ENCODE assay signal across 2 cellular contexts in genomic region chr7:101867265-101867664, GRCh38.
TF ChIP-seq lines count a peak whose summit lies in the region.

No MANE protein-coding gene starts in this region.

TF ChIP-seq in IMR-90, 13 proteins besides CTCF, POLR2A, EP300 and RAD21 (continued from another document):
- no peak for TF ChIP-seq USF2 (IDR thresholded peaks at IDR 0.05; ENCODE audit: low read depth, low read length)
- TF ChIP-seq CEBPB (IDR thresholded peaks at IDR 0.05; ENCODE audit: low read depth, low read length): no peak
- no peak for TF ChIP-seq RCOR1 (IDR thresholded peaks at IDR 0.05; ENCODE audit: insufficient replicate concordance, low read length)
- no peak for TF ChIP-seq MXI1 (IDR thresholded peaks at IDR 0.05; ENCODE audit: borderline replicate concordance, low read depth, low read length)
- no peak for TF ChIP-seq RFX5 (IDR thresholded peaks at IDR 0.05; ENCODE audit: low read depth, low read length)
- no peak for TF ChIP-seq NFE2L2 (IDR thresholded peaks at IDR 0.05; ENCODE audit: low read depth, low read length)
- TF ChIP-seq, protein P1, sequence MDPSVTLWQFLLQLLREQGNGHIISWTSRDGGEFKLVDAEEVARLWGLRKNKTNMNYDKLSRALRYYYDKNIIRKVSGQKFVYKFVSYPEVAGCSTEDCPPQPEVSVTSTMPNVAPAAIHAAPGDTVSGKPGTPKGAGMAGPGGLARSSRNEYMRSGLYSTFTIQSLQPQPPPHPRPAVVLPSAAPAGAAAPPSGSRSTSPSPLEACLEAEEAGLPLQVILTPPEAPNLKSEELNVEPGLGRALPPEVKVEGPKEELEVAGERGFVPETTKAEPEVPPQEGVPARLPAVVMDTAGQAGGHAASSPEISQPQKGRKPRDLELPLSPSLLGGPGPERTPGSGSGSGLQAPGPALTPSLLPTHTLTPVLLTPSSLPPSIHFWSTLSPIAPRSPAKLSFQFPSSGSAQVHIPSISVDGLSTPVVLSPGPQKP (IDR thresholded peaks at IDR 0.05; ENCODE audit: borderline replicate concordance, low read depth, low read length): no peak
- no peak for TF ChIP-seq BHLHE40 (IDR thresholded peaks at IDR 0.05; ENCODE audit: low read depth, low read length)
- no peak for TF ChIP-seq MAZ (IDR thresholded peaks at IDR 0.05; ENCODE audit: borderline replicate concordance, low read depth, low read length)
- TF ChIP-seq FOS (IDR thresholded peaks at IDR 0.05; ENCODE audit: low read depth, low read length): no peak
- TF ChIP-seq SMC3 (IDR thresholded peaks at IDR 0.05; ENCODE audit: low read depth, low read length): no peak

TF ChIP-seq in WTC11, 78 proteins besides CTCF, POLR2A, EP300 and RAD21 (continued from another document):
- no peak for TF ChIP-seq ATF2 (CRISPR knock-in tag; IDR thresholded peaks at IDR 0.05; ENCODE audit: borderline replicate concordance, low read depth)
- TF ChIP-seq ATF3 (CRISPR knock-in tag; conservative IDR thresholded peaks at IDR 0.05): no peak
- TF ChIP-seq ZNF396 (CRISPR knock-in tag; IDR thresholded peaks at IDR 0.05; ENCODE audit: borderline replicate concordance): no peak
- TF ChIP-seq OVOL2 (CRISPR knock-in tag; IDR thresholded peaks at IDR 0.05; ENCODE audit: borderline replicate concordance): no peak
- TF ChIP-seq, protein P2, sequence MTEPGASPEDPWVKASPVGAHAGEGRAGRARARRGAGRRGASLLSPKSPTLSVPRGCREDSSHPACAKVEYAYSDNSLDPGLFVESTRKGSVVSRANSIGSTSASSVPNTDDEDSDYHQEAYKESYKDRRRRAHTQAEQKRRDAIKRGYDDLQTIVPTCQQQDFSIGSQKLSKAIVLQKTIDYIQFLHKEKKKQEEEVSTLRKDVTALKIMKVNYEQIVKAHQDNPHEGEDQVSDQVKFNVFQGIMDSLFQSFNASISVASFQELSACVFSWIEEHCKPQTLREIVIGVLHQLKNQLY (CRISPR knock-in tag; IDR thresholded peaks at IDR 0.05): no peak
- no peak for TF ChIP-seq CREM (CRISPR knock-in tag; IDR thresholded peaks at IDR 0.05)
- no peak for TF ChIP-seq E2F4 (CRISPR knock-in tag; IDR thresholded peaks at IDR 0.05; ENCODE audit: borderline replicate concordance, low read depth)
- TF ChIP-seq RORB (CRISPR knock-in tag; IDR thresholded peaks at IDR 0.05): no peak
- no peak for TF ChIP-seq IRF2 (CRISPR knock-in tag; IDR thresholded peaks at IDR 0.05; ENCODE audit: borderline replicate concordance, low read depth)
- no peak for TF ChIP-seq ESRRA (CRISPR knock-in tag; IDR thresholded peaks at IDR 0.05; ENCODE audit: borderline replicate concordance)
- TF ChIP-seq ZNF317 (CRISPR knock-in tag; IDR thresholded peaks at IDR 0.05; ENCODE audit: borderline replicate concordance, low read depth): no peak
- no peak for TF ChIP-seq CBFB (CRISPR knock-in tag; IDR thresholded peaks at IDR 0.05; ENCODE audit: low read depth)
- TF ChIP-seq, protein P3, sequence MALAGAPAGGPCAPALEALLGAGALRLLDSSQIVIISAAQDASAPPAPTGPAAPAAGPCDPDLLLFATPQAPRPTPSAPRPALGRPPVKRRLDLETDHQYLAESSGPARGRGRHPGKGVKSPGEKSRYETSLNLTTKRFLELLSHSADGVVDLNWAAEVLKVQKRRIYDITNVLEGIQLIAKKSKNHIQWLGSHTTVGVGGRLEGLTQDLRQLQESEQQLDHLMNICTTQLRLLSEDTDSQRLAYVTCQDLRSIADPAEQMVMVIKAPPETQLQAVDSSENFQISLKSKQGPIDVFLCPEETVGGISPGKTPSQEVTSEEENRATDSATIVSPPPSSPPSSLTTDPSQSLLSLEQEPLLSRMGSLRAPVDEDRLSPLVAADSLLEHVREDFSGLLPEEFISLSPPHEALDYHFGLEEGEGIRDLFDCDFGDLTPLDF (CRISPR knock-in tag; IDR thresholded peaks at IDR 0.05): no peak
- no peak for TF ChIP-seq NFATC4 (CRISPR knock-in tag; IDR thresholded peaks at IDR 0.05)
- no peak for TF ChIP-seq EMX1 (CRISPR knock-in tag; IDR thresholded peaks at IDR 0.05)
- TF ChIP-seq ETV6 (CRISPR knock-in tag; IDR thresholded peaks at IDR 0.05): no peak
